ENCODE assay signal across 8 cellular contexts in the genomic region with DNA sequence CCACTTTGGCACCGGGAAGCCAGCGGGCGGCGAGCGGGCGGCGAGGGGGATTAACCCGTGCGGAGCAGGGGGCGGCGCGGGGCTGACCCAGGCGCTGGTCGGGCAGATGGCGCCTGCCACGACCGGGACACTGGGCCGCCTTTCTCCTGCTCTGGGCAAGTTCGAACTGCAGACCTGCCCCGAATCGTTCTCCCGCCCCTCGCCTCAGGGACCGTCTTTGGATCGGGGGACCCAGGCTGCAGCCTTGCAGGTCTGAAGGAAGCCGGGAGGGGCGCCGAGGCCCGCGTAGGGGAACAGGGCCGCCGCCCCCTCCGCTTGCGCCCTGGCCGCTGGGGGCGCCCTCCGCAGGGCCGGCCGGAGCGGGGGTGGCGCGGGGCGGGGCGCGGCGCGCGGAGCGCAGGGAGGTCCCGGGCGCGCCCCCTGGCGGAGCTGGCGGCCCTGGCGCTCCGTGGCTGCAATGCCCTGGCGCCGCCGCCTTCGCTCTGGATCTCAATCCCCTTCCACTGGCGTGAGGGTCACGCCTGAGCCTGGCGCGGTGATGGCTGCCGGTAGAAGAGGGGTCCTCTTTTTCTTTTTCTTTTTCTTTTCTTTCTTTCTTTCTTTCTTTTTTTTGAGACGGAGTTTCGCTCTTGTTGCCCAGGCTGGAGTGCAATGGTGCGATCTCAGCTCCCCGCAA. TPM values are rescaled to one million over a fixed set of nuclear protein-coding genes. Genes with fewer than 3 reads are reported as not detected.
DNase-seq lines count a peak whose midpoint lies in the region; TF ChIP-seq lines count a peak whose summit lies in the region.

No MANE protein-coding gene starts in this region.

- H3K4me1 ChIP-seq in smooth muscle cell (ENCODE audit: low read depth): peaks cover 33% of the 10 kb centered on the region

- WGBS in smooth muscle cell (ENCODE audit: low lambda C conversion rate): 7% methylated on average over 50 of the region's 69 CpGs

- peaks cover 36% of the 10 kb centered on the region for H3F3A ChIP-seq in smooth muscle cell (ENCODE audit: low read depth)

- TF ChIP-seq CTCF in HFF-Myc (IDR thresholded peaks at IDR 0.05; ENCODE audit: low read depth, low read length, missing control alignments) (peak; percentile 48), WERI-Rb-1 (IDR thresholded peaks at IDR 0.05; ENCODE audit: low read depth, low read length) (peak; percentile 70), smooth muscle cell (IDR thresholded peaks at IDR 0.05; ENCODE audit: borderline replicate concordance, insufficient read depth, poor library complexity, severe bottlenecking) (peak; percentile 62)

- in situ Hi-C loops in T47D (cut with HindIII; ENCODE audit: low pct_unique_long_range_greater_than_20kb, low sequenced_read_pairs): no loop called here

- H3K27ac ChIP-seq in WERI-Rb-1 (peak overlapping the region; percentile 71), smooth muscle cell (ENCODE audit: low read depth) (peak overlapping the region; percentile 9)

- peak overlapping the region; percentile 97 for H3K4me2 ChIP-seq in smooth muscle cell

- peaks cover 34% of the 10 kb centered on the region for H4K20me1 ChIP-seq in smooth muscle cell (ENCODE audit: low read depth)

- peak; percentile 78 for DNase-seq in EH (ENCODE audit: low read depth)
- no peak for DNase-seq in HFF-Myc (ENCODE audit: extremely low read depth, low read depth)
- DNase-seq in NCI-H1930 (lab: John Stamatoyannopoulos, UW): peak; percentile 75 to 86
- peak; percentile 58 for DNase-seq in WERI-Rb-1
- DNase-seq in T47D (ENCODE audit: low read depth in 1 of 2, low spot score in 1 of 2): peak; percentile 63 to 85
- DNase-seq in iPS-NIHi7 (ENCODE audit: extremely low spot score): peak; percentile 88
- peak; percentile 36 for DNase-seq in smooth muscle cell (lab: John Stamatoyannopoulos, UW; ENCODE audit: unreplicated experiment)
- DNase-seq in RKO (ENCODE audit: low spot score): no peak

- H3K9ac ChIP-seq in smooth muscle cell (ENCODE audit: low read depth): peak overlapping the region; percentile 58

- H3K4me3 ChIP-seq in HFF-Myc (replicated peaks; ENCODE audit: low read depth, low read length) (peak overlapping the region; percentile 45), WERI-Rb-1 (ENCODE audit: low read depth, low read length) (peak overlapping the region; percentile 46), smooth muscle cell (peak overlapping the region; percentile 79)

- H3K9me3 ChIP-seq in WERI-Rb-1 (ENCODE audit: severe bottlenecking) (no peaks in the 10 kb centered on the region), smooth muscle cell (replicated peaks; ENCODE audit: low read depth) (no peaks in the 10 kb centered on the region)

- H3K36me3 ChIP-seq in WERI-Rb-1 (no peaks in the 10 kb centered on the region), smooth muscle cell (ENCODE audit: low read depth) (no peaks in the 10 kb centered on the region)

- H3K79me2 ChIP-seq in smooth muscle cell (ENCODE audit: low read depth): peaks cover 47% of the 10 kb centered on the region

- peak overlapping the region; percentile 91 for H2AFZ ChIP-seq in smooth muscle cell (ENCODE audit: low read depth)

- H3K27me3 ChIP-seq in WERI-Rb-1 (ENCODE audit: insufficient read depth, low read depth, severe bottlenecking): no peaks in the 10 kb centered on the region
- no peaks in the 10 kb centered on the region for H3K27me3 ChIP-seq in smooth muscle cell (ENCODE audit: low read depth)

RNA-seq across cellular contexts. Expression of a gene that starts 0.4 kb away (rescaled TPM):
- total RNA-seq in smooth muscle cell: 103 and 108 TPM in 2 replicates
- polyA plus RNA-seq in smooth muscle cell: 74.2 and 90.1 TPM in 2 replicates

Comparison
In these comparisons a context has a peak if more than half of its experiments do, and no peak if none do; other contexts are left out.
1. DNase-seq: peak in EH (single experiment), NCI-H1930 (2 of 2), WERI-Rb-1 (single experiment), T47D (2 of 2), iPS-NIHi7 (single experiment) and smooth muscle cell (single experiment); none in HFF-Myc (single experiment) and RKO (single experiment).
2. Peak in every context shown above with its lines, with median percentiles within 50 percentile points of each other: H3K4me3 ChIP-seq and CTCF ChIP-seq.